ENCODE assay signal across 14 cellular contexts in the genomic region with DNA sequence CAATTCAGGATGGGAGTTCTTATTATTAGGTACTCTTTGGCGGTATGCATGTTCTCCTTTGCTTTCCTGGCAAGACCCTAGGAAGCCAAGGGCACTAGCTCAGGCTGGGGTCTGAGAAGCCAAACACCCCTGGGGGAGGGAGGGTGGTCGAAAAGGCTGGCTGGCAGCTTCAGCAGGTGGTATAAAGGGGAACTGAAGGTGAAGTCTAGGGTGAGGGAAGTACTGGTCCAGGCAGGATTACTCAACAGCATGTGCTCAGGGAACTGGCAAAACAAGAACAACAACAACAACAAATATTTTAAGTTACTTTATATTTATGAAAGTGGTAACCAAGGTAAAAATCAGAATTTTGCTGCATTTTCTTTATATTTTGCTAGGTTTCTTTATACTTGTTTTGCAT.
A peak's percentile ranks its signal among the peaks of the same experiment; 100 is the strongest.
DNase-seq lines count a peak whose midpoint lies in the region; TF ChIP-seq lines count a peak whose summit lies in the region.
"Had no signal": no experiment of that assay in that cellular context is flagged by ENCODE, and none has a peak within 500 bp of the region (broad histone marks: within the 10 kb centered on the region; RNA-seq: fewer than 3 reads in every experiment).

No MANE protein-coding gene starts in this region.

- H3K9me3 ChIP-seq in neutrophil = no peaks in the 10 kb centered on the region
- H3K9me3 ChIP-seq: Caco-2 had no signal

- peak overlapping the region; percentile 23 for H3K27ac ChIP-seq in epithelial cell of prostate
- H3K27ac ChIP-seq in neutrophil = peak overlapping the region; percentile 99
- H3K27ac ChIP-seq: foreskin keratinocyte, SK-N-MC had no signal

- peak overlapping the region; percentile 15 to 35 for H3K4me3 ChIP-seq in neutrophil (ENCODE audit: low read depth in 1 of 2, low read length in 1 of 2)
- H3K4me3 ChIP-seq: coronary artery, SK-N-MC had no signal

- H3K4me1 ChIP-seq in neutrophil (ENCODE audit: control insufficient read depth in 1 of 2, insufficient read depth in 1 of 2, low read depth in 1 of 2, low read length in 1 of 2) = peaks cover 94% of the 10 kb centered on the region in 2 experiments
- H3K4me1 ChIP-seq: Caco-2, foreskin keratinocyte had no signal

- peak; percentile 28 for DNase-seq in GF-D8 (lab: John Stamatoyannopoulos, UW)
- peak; percentile 34 for DNase-seq in NOMO-1 treated with DMSO at 0.1 percent for 48 hours (lab: John Stamatoyannopoulos, UW; ENCODE audit: unreplicated experiment)
- DNase-seq in epithelial cell of prostate (ENCODE audit: low read depth, low spot score) = no peak
- DNase-seq in HCEC 1CT = no peak
- no peak for DNase-seq in SHP77 (lab: John Stamatoyannopoulos, UW)
- DNase-seq in NCI-H1092 (lab: John Stamatoyannopoulos, UW) = no peak
- DNase-seq: activated gamma-delta T cell treated with Interleukin-2 at 50 U/mL for 16 hours, islet precursor cell, NCI-H748 treated with DMSO at 0.1 percent for 48 hours had no signal

- TF ChIP-seq CTCF in neutrophil (IDR thresholded peaks at IDR 0.05) = peak; percentile 50

- no peaks in the 10 kb centered on the region for H3K27me3 ChIP-seq in neutrophil
- H3K27me3 ChIP-seq: foreskin keratinocyte had no signal

- H3K36me3 ChIP-seq in neutrophil = no peaks in the 10 kb centered on the region

Comparison
In these comparisons a context has a peak if more than half of its experiments do, and no peak if none do; other contexts are left out.
1. DNase-seq: peak in GF-D8 (single experiment) and NOMO-1 treated with DMSO at 0.1 percent for 48 hours (single experiment); none in epithelial cell of prostate (single experiment), HCEC 1CT (single experiment), SHP77 (0 of 2) and NCI-H1092 (single experiment).